Comparison of ENCODE assay signal across 1 cellular context in the genomic region with DNA sequence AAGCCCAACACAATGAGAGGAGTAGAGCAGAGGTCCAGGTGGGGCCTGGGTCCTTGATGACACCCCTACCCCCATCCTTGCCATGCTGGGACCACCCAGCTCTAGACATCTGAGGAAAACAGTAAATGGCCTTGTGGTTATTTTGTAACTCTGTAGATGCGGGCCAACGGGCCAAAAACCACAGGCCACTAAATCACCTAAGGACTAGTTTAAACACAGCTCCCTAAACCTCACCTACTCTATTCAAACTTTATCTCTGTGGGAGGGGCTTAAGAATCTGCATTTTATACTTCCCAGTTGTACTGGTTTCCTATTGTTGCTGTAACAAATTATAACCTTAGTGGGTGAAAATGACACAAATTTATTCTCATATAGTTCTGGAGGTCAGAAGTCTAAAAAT.
TF ChIP-seq lines count a peak whose summit lies in the region.

No MANE protein-coding gene starts in this region.

TF ChIP-seq in GM12878, 131 proteins besides CTCF, POLR2A, EP300 and RAD21:
- TF ChIP-seq TARDBP (IDR thresholded peaks at IDR 0.05; ENCODE audit: borderline replicate concordance) (no peak), RUNX3 (IDR thresholded peaks at IDR 0.05; ENCODE audit: low read length) (peak; percentile 78), ZNF274 (IDR thresholded peaks at IDR 0.05; ENCODE audit: insufficient read depth, insufficient read length) (no peak), ZBED1 (IDR thresholded peaks at IDR 0.05; ENCODE audit: borderline replicate concordance) (no peak)
